Comparison of ENCODE assay signal across 1 cellular context in the genomic region with DNA sequence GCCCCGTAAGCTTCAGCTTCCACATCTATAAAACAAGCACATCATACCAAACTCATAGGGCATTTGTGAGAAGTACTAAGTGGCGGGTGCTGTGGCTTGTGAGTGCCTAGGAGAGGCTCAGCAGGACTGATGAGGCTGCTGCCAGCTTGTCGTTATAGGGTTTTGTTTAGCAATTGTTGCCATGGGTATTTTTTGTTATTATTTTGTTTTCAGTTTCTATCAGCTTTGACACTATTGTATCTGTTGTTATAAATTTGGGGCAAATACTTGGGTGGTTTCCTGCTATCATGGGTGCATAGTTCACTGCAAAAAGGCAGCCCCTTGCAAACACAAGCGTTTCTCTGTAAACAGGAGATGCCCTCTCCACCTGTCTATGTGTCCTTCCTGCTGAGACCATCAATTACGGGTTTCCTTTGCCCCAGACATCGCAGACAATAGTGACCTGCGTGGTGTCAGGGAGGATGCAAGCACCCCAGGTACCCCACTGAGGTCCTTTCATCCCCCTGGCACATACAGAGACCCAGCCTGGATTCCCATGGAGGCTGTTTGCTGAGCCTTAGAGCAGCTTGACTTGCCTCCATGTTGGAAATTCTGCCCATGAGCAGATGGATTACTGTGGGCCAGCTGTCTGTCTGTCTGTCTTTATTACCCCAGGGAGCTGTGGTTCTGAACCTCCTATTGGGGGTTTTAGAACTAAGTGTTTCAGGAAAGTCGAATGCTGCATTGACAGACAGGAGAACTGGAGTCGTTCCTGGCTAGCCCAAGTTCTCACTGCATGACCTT.
TF ChIP-seq lines count a peak whose summit lies in the region.

No MANE protein-coding gene starts in this region.

TF ChIP-seq in GM23338, 12 proteins besides CTCF, POLR2A, EP300 and RAD21 (continued from another document):
- TF ChIP-seq, protein P1, sequence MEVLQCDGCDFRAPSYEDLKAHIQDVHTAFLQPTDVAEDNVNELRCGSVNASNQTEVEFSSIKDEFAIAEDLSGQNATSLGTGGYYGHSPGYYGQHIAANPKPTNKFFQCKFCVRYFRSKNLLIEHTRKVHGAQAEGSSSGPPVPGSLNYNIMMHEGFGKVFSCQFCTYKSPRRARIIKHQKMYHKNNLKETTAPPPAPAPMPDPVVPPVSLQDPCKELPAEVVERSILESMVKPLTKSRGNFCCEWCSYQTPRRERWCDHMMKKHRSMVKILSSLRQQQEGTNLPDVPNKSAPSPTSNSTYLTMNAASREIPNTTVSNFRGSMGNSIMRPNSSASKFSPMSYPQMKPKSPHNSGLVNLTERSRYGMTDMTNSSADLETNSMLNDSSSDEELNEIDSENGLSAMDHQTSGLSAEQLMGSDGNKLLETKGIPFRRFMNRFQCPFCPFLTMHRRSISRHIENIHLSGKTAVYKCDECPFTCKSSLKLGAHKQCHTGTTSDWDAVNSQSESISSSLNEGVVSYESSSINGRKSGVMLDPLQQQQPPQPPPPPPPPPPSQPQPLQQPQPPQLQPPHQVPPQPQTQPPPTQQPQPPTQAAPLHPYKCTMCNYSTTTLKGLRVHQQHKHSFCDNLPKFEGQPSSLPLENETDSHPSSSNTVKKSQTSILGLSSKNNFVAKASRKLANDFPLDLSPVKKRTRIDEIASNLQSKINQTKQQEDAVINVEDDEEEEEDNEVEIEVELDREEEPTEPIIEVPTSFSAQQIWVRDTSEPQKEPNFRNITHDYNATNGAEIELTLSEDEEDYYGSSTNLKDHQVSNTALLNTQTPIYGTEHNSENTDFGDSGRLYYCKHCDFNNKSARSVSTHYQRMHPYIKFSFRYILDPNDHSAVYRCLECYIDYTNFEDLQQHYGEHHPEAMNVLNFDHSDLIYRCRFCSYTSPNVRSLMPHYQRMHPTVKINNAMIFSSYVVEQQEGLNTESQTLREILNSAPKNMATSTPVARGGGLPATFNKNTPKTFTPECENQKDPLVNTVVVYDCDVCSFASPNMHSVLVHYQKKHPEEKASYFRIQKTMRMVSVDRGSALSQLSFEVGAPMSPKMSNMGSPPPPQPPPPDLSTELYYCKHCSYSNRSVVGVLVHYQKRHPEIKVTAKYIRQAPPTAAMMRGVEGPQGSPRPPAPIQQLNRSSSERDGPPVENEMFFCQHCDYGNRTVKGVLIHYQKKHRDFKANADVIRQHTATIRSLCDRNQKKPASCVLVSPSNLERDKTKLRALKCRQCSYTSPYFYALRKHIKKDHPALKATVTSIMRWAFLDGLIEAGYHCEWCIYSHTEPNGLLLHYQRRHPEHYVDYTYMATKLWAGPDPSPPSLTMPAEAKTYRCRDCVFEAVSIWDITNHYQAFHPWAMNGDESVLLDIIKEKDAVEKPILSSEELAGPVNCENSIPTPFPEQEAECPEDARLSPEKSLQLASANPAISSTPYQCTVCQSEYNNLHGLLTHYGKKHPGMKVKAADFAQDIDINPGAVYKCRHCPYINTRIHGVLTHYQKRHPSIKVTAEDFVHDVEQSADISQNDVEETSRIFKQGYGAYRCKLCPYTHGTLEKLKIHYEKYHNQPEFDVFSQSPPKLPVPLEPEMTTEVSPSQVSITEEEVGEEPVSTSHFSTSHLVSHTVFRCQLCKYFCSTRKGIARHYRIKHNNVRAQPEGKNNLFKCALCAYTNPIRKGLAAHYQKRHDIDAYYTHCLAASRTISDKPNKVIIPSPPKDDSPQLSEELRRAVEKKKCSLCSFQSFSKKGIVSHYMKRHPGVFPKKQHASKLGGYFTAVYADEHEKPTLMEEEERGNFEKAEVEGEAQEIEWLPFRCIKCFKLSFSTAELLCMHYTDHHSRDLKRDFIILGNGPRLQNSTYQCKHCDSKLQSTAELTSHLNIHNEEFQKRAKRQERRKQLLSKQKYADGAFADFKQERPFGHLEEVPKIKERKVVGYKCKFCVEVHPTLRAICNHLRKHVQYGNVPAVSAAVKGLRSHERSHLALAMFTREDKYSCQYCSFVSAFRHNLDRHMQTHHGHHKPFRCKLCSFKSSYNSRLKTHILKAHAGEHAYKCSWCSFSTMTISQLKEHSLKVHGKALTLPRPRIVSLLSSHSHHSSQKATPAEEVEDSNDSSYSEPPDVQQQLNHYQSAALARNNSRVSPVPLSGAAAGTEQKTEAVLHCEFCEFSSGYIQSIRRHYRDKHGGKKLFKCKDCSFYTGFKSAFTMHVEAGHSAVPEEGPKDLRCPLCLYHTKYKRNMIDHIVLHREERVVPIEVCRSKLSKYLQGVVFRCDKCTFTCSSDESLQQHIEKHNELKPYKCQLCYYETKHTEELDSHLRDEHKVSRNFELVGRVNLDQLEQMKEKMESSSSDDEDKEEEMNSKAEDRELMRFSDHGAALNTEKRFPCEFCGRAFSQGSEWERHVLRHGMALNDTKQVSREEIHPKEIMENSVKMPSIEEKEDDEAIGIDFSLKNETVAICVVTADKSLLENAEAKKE (CRISPR knock-in tag; IDR thresholded peaks at IDR 0.05): no peak
- TF ChIP-seq EZH2 (IDR thresholded peaks at IDR 0.05; ENCODE audit: low read depth, unreplicated experiment) (no peak), ZNF114 (CRISPR knock-in tag; IDR thresholded peaks at IDR 0.05) (no peak)
